ENCODE assay signal across 26 cellular contexts in genomic region chr1:70895531-70895930, GRCh38.
"Had no signal": no experiment of that assay in that cellular context is flagged by ENCODE, and none has a peak within 500 bp of the region (broad histone marks: within the 10 kb centered on the region; RNA-seq: fewer than 3 reads in every experiment).

No MANE protein-coding gene starts in this region.

- ATAC-seq: activated CD4-positive, alpha-beta T cell treated with anti-CD3 and anti-CD28 coated beads for 36 hours; activated CD8-positive, alpha-beta memory T cell treated with anti-CD3 and anti-CD28 coated beads, Interleukin-2, amount 10 ng/mL, durations not matched to agents 7 days and 5 days; activated CD8-positive, alpha-beta T cell treated with anti-CD3 and anti-CD28 coated beads, Interleukin-2, amount 10 ng/mL, durations not matched to agents 7 days and 5 days; activated naive CD4-positive, alpha-beta T cell treated with anti-CD3 and anti-CD28 coated beads, Interleukin-2, amount 50 U/mL, for 72 hours; activated naive CD8-positive, alpha-beta T cell treated with anti-CD3 and anti-CD28 coated beads, Interleukin-2, amount 50 U/mL, for 24 hours; body of pancreas; gastroesophageal sphincter; heart right ventricle had no signal

- DNase-seq: activated CD4-positive, alpha-beta memory T cell treated with anti-CD3 and anti-CD28 coated beads for 36 hours; activated CD4-positive, alpha-beta T cell treated with anti-CD3 and anti-CD28 coated beads for 36 hours; activated CD4-positive, alpha-beta T cell treated with anti-CD3 and anti-CD28 coated beads, Interleukin-2, amount 10 ng/mL, durations not matched to agents 24 days and 14 days; activated CD4-positive, CD25-positive, alpha-beta regulatory T cell; activated CD4-positive, CD25-positive, alpha-beta regulatory T cell treated with anti-CD3 and anti-CD28 coated beads, Interleukin-2, amount 50 U/mL, for 72 hours; activated CD8-positive, alpha-beta memory T cell treated with anti-CD3 and anti-CD28 coated beads, Interleukin-2, amount 10 ng/mL, durations not matched to agents 7 days and 5 days; activated CD8-positive, alpha-beta memory T cell treated with anti-CD3 and anti-CD28 coated beads, Interleukin-2, amount 50 U/mL, for 4 hours; activated CD8-positive, alpha-beta T cell treated with anti-CD3 and anti-CD28 coated beads, Interleukin-2, amount 10 ng/mL, durations not matched to agents 7 days and 5 days; activated gamma-delta T cell; activated naive CD4-positive, alpha-beta T cell; activated naive CD4-positive, alpha-beta T cell treated with anti-CD3 and anti-CD28 coated beads, Interleukin-2, amount 10 ng/mL, durations not matched to agents 7 days and 5 days; activated naive CD8-positive, alpha-beta T cell treated with anti-CD3 and anti-CD28 coated beads, Interleukin-2, amount 50 U/mL, for 24 hours; activated T-cell treated with anti-CD3 and anti-CD28 coated beads, Interleukin-2, amount 50 U/mL, for 1 hour; activated T-cell treated with anti-CD3 and anti-CD28 coated beads, Interleukin-2, amount 50 U/mL, for 48 hours; adrenal gland; amygdala; aorta; body of pancreas; caudate nucleus; colonic mucosa; effector CD8-positive, alpha-beta T cell; esophagus squamous epithelium; heart right ventricle had no signal

- H3K9me3 ChIP-seq: adrenal gland, body of pancreas, colonic mucosa, esophagus squamous epithelium, gastroesophageal sphincter, heart right ventricle had no signal

- H3K27me3 Mint-ChIP-seq: activated CD8-positive, alpha-beta memory T cell treated with anti-CD3 and anti-CD28 coated beads, Interleukin-2, amount 10 ng/mL, durations not matched to agents 7 days and 5 days; activated naive CD4-positive, alpha-beta T cell treated with anti-CD3 and anti-CD28 coated beads, Interleukin-2, amount 10 ng/mL, durations not matched to agents 7 days and 5 days had no signal

- H3K27ac Mint-ChIP-seq: activated CD4-positive, alpha-beta memory T cell treated with anti-CD3 and anti-CD28 coated beads for 36 hours; activated CD4-positive, alpha-beta T cell treated with anti-CD3 and anti-CD28 coated beads for 36 hours; activated CD4-positive, alpha-beta T cell treated with anti-CD3 and anti-CD28 coated beads, Interleukin-2, amount 10 ng/mL, durations not matched to agents 24 days and 14 days; activated CD8-positive, alpha-beta memory T cell treated with anti-CD3 and anti-CD28 coated beads, Interleukin-2, amount 10 ng/mL, durations not matched to agents 7 days and 5 days; activated CD8-positive, alpha-beta T cell treated with anti-CD3 and anti-CD28 coated beads, Interleukin-2, amount 10 ng/mL, durations not matched to agents 7 days and 5 days; activated naive CD4-positive, alpha-beta T cell treated with anti-CD3 and anti-CD28 coated beads, Interleukin-2, amount 10 ng/mL, durations not matched to agents 7 days and 5 days; activated naive CD4-positive, alpha-beta T cell treated with anti-CD3 and anti-CD28 coated beads, Interleukin-2, amount 50 U/mL, for 72 hours; activated naive CD8-positive, alpha-beta T cell treated with anti-CD3 and anti-CD28 coated beads, Interleukin-2, amount 50 U/mL, for 24 hours had no signal

- H3K9me3 Mint-ChIP-seq: activated CD4-positive, alpha-beta memory T cell treated with anti-CD3 and anti-CD28 coated beads for 36 hours; activated CD4-positive, alpha-beta T cell treated with anti-CD3 and anti-CD28 coated beads, Interleukin-2, amount 10 ng/mL, durations not matched to agents 24 days and 14 days; activated naive CD4-positive, alpha-beta T cell treated with anti-CD3 and anti-CD28 coated beads, Interleukin-2, amount 10 ng/mL, durations not matched to agents 7 days and 5 days; activated naive CD4-positive, alpha-beta T cell treated with anti-CD3 and anti-CD28 coated beads, Interleukin-2, amount 50 U/mL, for 72 hours; activated naive CD8-positive, alpha-beta T cell treated with anti-CD3 and anti-CD28 coated beads, Interleukin-2, amount 50 U/mL, for 24 hours had no signal

- H3K27me3 ChIP-seq: adrenal gland, body of pancreas, colonic mucosa, esophagus squamous epithelium, gastroesophageal sphincter had no signal

- H3K4me3 ChIP-seq: adrenal gland, body of pancreas, colonic mucosa, esophagus squamous epithelium, gastroesophageal sphincter, heart right ventricle had no signal

- H3K36me3 ChIP-seq: adrenal gland, colonic mucosa, esophagus squamous epithelium, gastroesophageal sphincter, heart right ventricle had no signal

- H3K4me1 ChIP-seq: adrenal gland, colonic mucosa, esophagus squamous epithelium, gastroesophageal sphincter had no signal

- H3K4me1 Mint-ChIP-seq: activated CD4-positive, alpha-beta T cell treated with anti-CD3 and anti-CD28 coated beads for 36 hours; activated CD4-positive, alpha-beta T cell treated with anti-CD3 and anti-CD28 coated beads, Interleukin-2, amount 10 ng/mL, durations not matched to agents 24 days and 14 days; activated CD8-positive, alpha-beta memory T cell treated with anti-CD3 and anti-CD28 coated beads, Interleukin-2, amount 10 ng/mL, durations not matched to agents 7 days and 5 days; activated naive CD4-positive, alpha-beta T cell treated with anti-CD3 and anti-CD28 coated beads, Interleukin-2, amount 10 ng/mL, durations not matched to agents 7 days and 5 days; activated naive CD8-positive, alpha-beta T cell treated with anti-CD3 and anti-CD28 coated beads, Interleukin-2, amount 50 U/mL, for 24 hours had no signal

- H3K4me3 Mint-ChIP-seq: activated CD4-positive, alpha-beta memory T cell treated with anti-CD3 and anti-CD28 coated beads for 36 hours; activated CD4-positive, alpha-beta T cell treated with anti-CD3 and anti-CD28 coated beads for 36 hours; activated CD4-positive, alpha-beta T cell treated with anti-CD3 and anti-CD28 coated beads, Interleukin-2, amount 10 ng/mL, durations not matched to agents 24 days and 14 days; activated CD8-positive, alpha-beta memory T cell treated with anti-CD3 and anti-CD28 coated beads, Interleukin-2, amount 10 ng/mL, durations not matched to agents 7 days and 5 days; activated CD8-positive, alpha-beta T cell treated with anti-CD3 and anti-CD28 coated beads, Interleukin-2, amount 10 ng/mL, durations not matched to agents 7 days and 5 days; activated naive CD4-positive, alpha-beta T cell treated with anti-CD3 and anti-CD28 coated beads, Interleukin-2, amount 10 ng/mL, durations not matched to agents 7 days and 5 days; activated naive CD8-positive, alpha-beta T cell treated with anti-CD3 and anti-CD28 coated beads, Interleukin-2, amount 50 U/mL, for 24 hours had no signal

- H3K36me3 Mint-ChIP-seq: activated CD4-positive, alpha-beta memory T cell treated with anti-CD3 and anti-CD28 coated beads for 36 hours; activated CD8-positive, alpha-beta memory T cell treated with anti-CD3 and anti-CD28 coated beads, Interleukin-2, amount 10 ng/mL, durations not matched to agents 7 days and 5 days; activated naive CD4-positive, alpha-beta T cell treated with anti-CD3 and anti-CD28 coated beads, Interleukin-2, amount 10 ng/mL, durations not matched to agents 7 days and 5 days; activated naive CD4-positive, alpha-beta T cell treated with anti-CD3 and anti-CD28 coated beads, Interleukin-2, amount 50 U/mL, for 72 hours had no signal

- H3K27ac ChIP-seq: adrenal gland, body of pancreas, colonic mucosa, epithelial cell of prostate, esophagus squamous epithelium, gastroesophageal sphincter, heart right ventricle had no signal
